14 cellular contexts compared by ENCODE assay signal in genomic region chr9:108634669-108635462, GRCh38.
DNase-seq lines count a peak whose midpoint lies in the region; ATAC-seq and TF ChIP-seq lines count a peak whose summit lies in the region.
"Had no signal": no experiment of that assay in that cellular context is flagged by ENCODE, and none has a peak within 500 bp of the region (broad histone marks: within the 10 kb centered on the region; RNA-seq: fewer than 3 reads in every experiment).

No MANE protein-coding gene starts in this region.

- no peak for TF ChIP-seq CTCF in epithelial cell of esophagus (IDR thresholded peaks at IDR 0.05; ENCODE audit: insufficient read depth, low read depth, low read length, missing control alignments)
- no peak for TF ChIP-seq CTCF in retinal pigment epithelial cell (conservative IDR thresholded peaks at IDR 0.05; ENCODE audit: low read depth, low read length)

- H3K4me3 ChIP-seq in epithelial cell of esophagus (ENCODE audit: low read length) (peak overlapping the region; percentile 3), retinal pigment epithelial cell (ENCODE audit: low read length) (no peak overlapping the region)
- H3K4me3 ChIP-seq: mucosa of descending colon, right lobe of liver had no signal

- ATAC-seq in GM21529 (IDR thresholded peaks at IDR 0.05; ENCODE audit: unreplicated experiment) = no peak
- ATAC-seq: right lobe of liver had no signal

- DNase-seq in Daoy (ENCODE audit: low read depth) (peak; percentile 78), M059J (ENCODE audit: low read depth) (peak; percentile 90), epithelial cell of esophagus (ENCODE audit: low read depth) (peak; percentile 99), retinal pigment epithelial cell (ENCODE audit: low read depth) (peak; percentile 48), 8988T (no peak)
- DNase-seq in stimulated activated CD4-positive, alpha-beta T cell treated with anti-CD3 and anti-CD28 coated beads, Interleukin-12 subunit alpha, Interleukin-12 subunit beta, amount 100 ng/mL, for 4 hours = no peak
- no peak for DNase-seq in stimulated activated naive CD4-positive, alpha-beta T cell treated with Interleukin-2 at 50 U/mL for 16 hours (lab: John Stamatoyannopoulos, UW)
- DNase-seq: BE2C; central memory CD4-positive, alpha-beta T cell; H9; right lobe of liver; stimulated activated CD4-positive, alpha-beta T cell treated with anti-CD3 and anti-CD28 coated beads, Interleukin-4, amount 100 ng/mL, for 1 hour had no signal

Comparison
In these comparisons a context has a peak if more than half of its experiments do, and no peak if none do; other contexts are left out.
1. DNase-seq: peak in Daoy (single experiment), M059J (single experiment), epithelial cell of esophagus (single experiment) and retinal pigment epithelial cell (single experiment); none in stimulated activated CD4-positive, alpha-beta T cell treated with anti-CD3 and anti-CD28 coated beads, Interleukin-12 subunit alpha, Interleukin-12 subunit beta, amount 100 ng/mL, for 4 hours (single experiment), stimulated activated naive CD4-positive, alpha-beta T cell treated with Interleukin-2 at 50 U/mL for 16 hours (single experiment) and 8988T (single experiment).